ENCODE assay signal across 9 cellular contexts in the genomic region with DNA sequence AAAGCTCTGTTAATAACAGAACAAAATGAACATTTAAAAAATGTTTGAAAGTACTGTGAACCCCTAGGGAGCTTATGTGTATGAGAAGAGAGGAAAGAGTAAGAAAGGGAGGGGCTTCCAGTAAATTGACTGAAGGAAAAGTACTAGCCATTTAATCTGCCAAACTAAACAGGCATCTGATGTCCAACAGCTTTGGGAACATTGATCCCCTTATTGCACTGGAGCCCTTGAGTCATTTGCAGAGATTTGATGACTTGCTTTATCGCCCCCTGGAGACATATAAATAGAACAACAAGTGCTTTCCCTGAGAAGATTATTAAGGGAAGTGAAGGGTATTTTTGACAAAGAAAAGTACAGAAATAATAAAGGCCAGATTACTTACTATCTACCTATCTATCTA.
A peak's percentile ranks its signal among the peaks of the same experiment; 100 is the strongest.
DNase-seq lines count a peak whose midpoint lies in the region; ATAC-seq and TF ChIP-seq lines count a peak whose summit lies in the region.
"Had no signal": no experiment of that assay in that cellular context is flagged by ENCODE, and none has a peak within 500 bp of the region (broad histone marks: within the 10 kb centered on the region; RNA-seq: fewer than 3 reads in every experiment).

No MANE protein-coding gene starts in this region.

- intact Hi-C loops in colonic mucosa (cut with DNase I): no loop called here

- no peak overlapping the region for H4K8ac ChIP-seq in mesenchymal stem cell (ENCODE audit: low read length)

- H3K4me3 ChIP-seq in colonic mucosa (no peak overlapping the region), mesenchymal stem cell (ENCODE audit: insufficient read depth in 1 of 2, low read depth in 1 of 2, low read length in 2 of 2) (no peak overlapping the region)

- H2AK5ac ChIP-seq in mesenchymal stem cell (ENCODE audit: low read length, severe bottlenecking): no peak overlapping the region

- no peak overlapping the region for H2BK15ac ChIP-seq in mesenchymal stem cell (ENCODE audit: low read depth, poor library complexity, severe bottlenecking)

- no peak overlapping the region for H3K4ac ChIP-seq in mesenchymal stem cell (ENCODE audit: low read depth in 1 of 2, low read length in 2 of 2)

- H3K27ac ChIP-seq in colonic mucosa (no peak overlapping the region), mesenchymal stem cell (ENCODE audit: low read length, poor library complexity, severe bottlenecking) (no peak overlapping the region)

- H3K9me3 ChIP-seq in colonic mucosa (no peaks in the 10 kb centered on the region), mesenchymal stem cell (ENCODE audit: control insufficient read depth, low read length) (no peaks in the 10 kb centered on the region)

- no peak overlapping the region for H2BK5ac ChIP-seq in mesenchymal stem cell (ENCODE audit: low read depth, low read length, poor library complexity, severe bottlenecking)

- ATAC-seq in HG03354 (IDR thresholded peaks at IDR 0.05; ENCODE audit: poor library complexity, severe bottlenecking, unreplicated experiment): no peak

- TF ChIP-seq CTCF in colonic mucosa (IDR thresholded peaks at IDR 0.05): peak; percentile 22

- H3K36me3 ChIP-seq in colonic mucosa (no peaks in the 10 kb centered on the region), mesenchymal stem cell (ENCODE audit: control insufficient read depth in 1 of 2, insufficient read depth in 2 of 2, low read depth in 1 of 2, low read length in 2 of 2) (no peaks in the 10 kb centered on the region)

- H3K4me1 ChIP-seq in colonic mucosa: no peaks in the 10 kb centered on the region
- H3K4me1 ChIP-seq in mesenchymal stem cell (ENCODE audit: control insufficient read depth, insufficient read depth, low read depth, low read length): no peaks in the 10 kb centered on the region

- no peak overlapping the region for H3K14ac ChIP-seq in mesenchymal stem cell (ENCODE audit: low read length in 2 of 2)

- H3K27me3 ChIP-seq in colonic mucosa (no peaks in the 10 kb centered on the region), mesenchymal stem cell (ENCODE audit: control insufficient read depth in 1 of 2, insufficient read depth in 1 of 2, low read length in 2 of 2) (no peaks in the 10 kb centered on the region)

- no peak overlapping the region for H3K9ac ChIP-seq in colonic mucosa (ENCODE audit: low read depth in 2 of 2, low read length in 2 of 2)
- peak overlapping the region; percentile 59 for H3K9ac ChIP-seq in mesenchymal stem cell (ENCODE audit: low read length)

- in situ Hi-C loops in KBM-7 (cut with MboI; ENCODE audit: low pct_unique_long_range_greater_than_20kb, low sequenced_read_pairs): no loop called here

- no peak overlapping the region for H2BK12ac ChIP-seq in mesenchymal stem cell (ENCODE audit: low read length in 2 of 2)

- WGBS in mesenchymal stem cell: no CpG with 5 or more reads among the region's 1 CpG

- no peak overlapping the region for H3K4me2 ChIP-seq in mesenchymal stem cell (ENCODE audit: low read length, poor library complexity, severe bottlenecking)

- H3K18ac ChIP-seq in mesenchymal stem cell (ENCODE audit: low read depth in 1 of 2, low read length in 2 of 2): no peak overlapping the region

- H4K91ac ChIP-seq in mesenchymal stem cell (ENCODE audit: low read length): no peak overlapping the region

- DNase-seq in AG08395 (ENCODE audit: low spot score) (peak; percentile 39), KBM-7 (peak; percentile 3), colonic mucosa (no peak), mesenchymal stem cell (peak; percentile 37), hippocampal formation (lab: John Stamatoyannopoulos, UW) (no peak), activated gamma-delta T cell (lab: John Stamatoyannopoulos, UW) (no peak), NCI-H1048 (lab: John Stamatoyannopoulos, UW) (no peak)
- DNase-seq: T-helper 2 cell had no signal

- H3K23ac ChIP-seq in mesenchymal stem cell (ENCODE audit: low read length in 2 of 2): no peak overlapping the region

- no peaks in the 10 kb centered on the region for H3K79me1 ChIP-seq in mesenchymal stem cell (replicated peaks; ENCODE audit: low read length, poor library complexity, severe bottlenecking)

- H2AFZ ChIP-seq in mesenchymal stem cell (ENCODE audit: low read depth, low read length): no peak overlapping the region

- no peak overlapping the region for H2BK120ac ChIP-seq in mesenchymal stem cell (ENCODE audit: low read depth, low read length)

Comparison
In these comparisons a context has a peak if more than half of its experiments do, and no peak if none do; other contexts are left out.
1. DNase-seq: peak in AG08395 (single experiment), KBM-7 (single experiment) and mesenchymal stem cell (single experiment); none in colonic mucosa (single experiment), hippocampal formation (0 of 2), activated gamma-delta T cell (single experiment) and NCI-H1048 (single experiment).